Comparison of ENCODE assay signal across 25 cellular contexts in the genomic region with DNA sequence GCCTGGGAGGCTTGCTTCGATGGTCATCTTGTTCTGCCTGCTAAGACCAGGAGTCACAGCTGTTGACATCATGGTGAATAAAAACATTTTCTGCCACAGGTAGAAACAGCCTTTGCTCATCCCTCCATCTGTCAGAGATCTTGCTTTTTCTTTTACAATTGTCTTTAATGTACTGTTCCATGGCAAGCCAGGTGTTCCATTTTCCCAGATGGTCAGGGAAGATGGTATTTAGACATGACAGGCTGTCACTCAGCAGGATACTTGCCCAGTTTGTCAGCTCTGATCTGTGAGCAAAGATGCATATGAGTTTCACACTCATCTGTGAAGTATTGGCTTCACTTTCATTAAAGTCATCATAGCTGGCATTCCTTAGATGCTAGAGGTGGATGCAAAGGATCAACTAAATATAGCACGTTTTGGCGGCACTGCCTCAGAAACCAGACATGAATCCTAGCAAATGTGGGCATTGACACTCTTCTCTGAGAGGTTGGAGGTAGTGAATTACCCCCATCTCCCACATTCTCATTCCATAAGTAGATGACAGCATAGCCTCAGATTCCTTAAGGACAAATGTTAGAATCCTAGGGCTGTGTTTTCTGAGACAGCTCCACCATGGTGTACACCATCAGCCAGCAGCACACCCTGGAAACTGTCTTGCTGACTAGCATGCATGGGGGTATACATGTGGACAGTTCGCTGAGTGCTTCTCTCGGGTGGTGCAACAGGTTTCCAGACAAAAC. TPM values are rescaled to one million over a fixed set of nuclear protein-coding genes. Genes with fewer than 3 reads are reported as not detected.
"Had no signal": no experiment of that assay in that cellular context is flagged by ENCODE, and none has a peak within 500 bp of the region (broad histone marks: within the 10 kb centered on the region; RNA-seq: fewer than 3 reads in every experiment).

No MANE protein-coding gene starts in this region.

- H3K27ac Mint-ChIP-seq: immature natural killer cell, natural killer cell, type B pancreatic cell had no signal

- H3K4me1 Mint-ChIP-seq: immature natural killer cell, natural killer cell, neural crest cell had no signal

- H3K4me3 ChIP-seq: esophagus muscularis mucosa, mucosa of descending colon, sigmoid colon, stomach, uterus had no signal

- H3K27me3 ChIP-seq: uterus had no signal

- ATAC-seq: left colon, mucosa of descending colon, natural killer cell had no signal

- DNase-seq: effector memory CD4-positive, alpha-beta T cell; immature natural killer cell; kidney; left colon; mucosa of descending colon; natural killer cell; posterior cingulate gyrus; sigmoid colon; small intestine; stimulated activated CD4-positive, alpha-beta T cell treated with anti-CD3 and anti-CD28 coated beads, Interleukin-12 subunit alpha, Interleukin-12 subunit beta, amount 100 ng/mL, for 4 hours; stimulated activated naive CD4-positive, alpha-beta T cell; stomach; uterus had no signal

- H3K9me3 ChIP-seq: esophagus muscularis mucosa, mucosa of descending colon, sigmoid colon, stomach, uterus had no signal

- H3K9me3 Mint-ChIP-seq: immature natural killer cell, natural killer cell, neural crest cell, type B pancreatic cell had no signal

- H3K4me3 Mint-ChIP-seq: immature natural killer cell, natural killer cell, neural crest cell, type B pancreatic cell had no signal

- H3K36me3 ChIP-seq: esophagus muscularis mucosa, sigmoid colon, stomach, uterus had no signal

- H3K4me1 ChIP-seq: uterus had no signal

- H3K27ac ChIP-seq: epithelial cell of prostate, esophagus muscularis mucosa, sigmoid colon, stomach, uterus had no signal

- H3K36me3 Mint-ChIP-seq: immature natural killer cell, natural killer cell, type B pancreatic cell had no signal

- FAIRE-seq: endometrium, kidney, small intestine had no signal

RNA-seq across cellular contexts. Expression of gene SSTR4, which starts 4.2 kb away (rescaled TPM):
- total RNA-seq: esophagus muscularis mucosa, fibroblast of villous mesenchyme, kidney, left colon, liver, lung microvascular endothelial cell, mesenteric fat pad, natural killer cell, neural crest cell, osteocyte, pulmonary artery endothelial cell, sigmoid colon, stomach, uterus had no signal
- polyA plus RNA-seq: immature natural killer cell, liver, stomach, thymus had no signal
